1 cellular context compared by ENCODE assay signal in genomic region chr2:160199683-160200389, GRCh38.
A peak's percentile ranks its signal among the peaks of the same experiment; 100 is the strongest.
TF ChIP-seq lines count a peak whose summit lies in the region.

Gene ITGB6, minus strand, starts transcription at chr2:160200272. Its CDS starts 209 bp downstream, at chr2:160200063.

TF ChIP-seq in H1, 55 proteins besides CTCF, POLR2A, EP300 and RAD21 (continued from another document):
- TF ChIP-seq FOSL1 (IDR thresholded peaks at IDR 0.05; ENCODE audit: insufficient read depth, low read depth, low read length), result no peak
- no peak for TF ChIP-seq KDM5A (IDR thresholded peaks at IDR 0.05; ENCODE audit: low read length)
- no peak for TF ChIP-seq TAF1 (IDR thresholded peaks at IDR 0.05; ENCODE audit: low read depth, low read length)
- TF ChIP-seq YY1 (IDR thresholded peaks at IDR 0.05; ENCODE audit: low read depth, low read length), result no peak
- TF ChIP-seq ZNF274 (IDR thresholded peaks at IDR 0.05; ENCODE audit: borderline replicate concordance, extremely low read depth, low read length), result 0 out of 2 replicates have a peak, but pooled peaks have one; percentile 15
